ENCODE assay signal across 8 cellular contexts in the genomic region with DNA sequence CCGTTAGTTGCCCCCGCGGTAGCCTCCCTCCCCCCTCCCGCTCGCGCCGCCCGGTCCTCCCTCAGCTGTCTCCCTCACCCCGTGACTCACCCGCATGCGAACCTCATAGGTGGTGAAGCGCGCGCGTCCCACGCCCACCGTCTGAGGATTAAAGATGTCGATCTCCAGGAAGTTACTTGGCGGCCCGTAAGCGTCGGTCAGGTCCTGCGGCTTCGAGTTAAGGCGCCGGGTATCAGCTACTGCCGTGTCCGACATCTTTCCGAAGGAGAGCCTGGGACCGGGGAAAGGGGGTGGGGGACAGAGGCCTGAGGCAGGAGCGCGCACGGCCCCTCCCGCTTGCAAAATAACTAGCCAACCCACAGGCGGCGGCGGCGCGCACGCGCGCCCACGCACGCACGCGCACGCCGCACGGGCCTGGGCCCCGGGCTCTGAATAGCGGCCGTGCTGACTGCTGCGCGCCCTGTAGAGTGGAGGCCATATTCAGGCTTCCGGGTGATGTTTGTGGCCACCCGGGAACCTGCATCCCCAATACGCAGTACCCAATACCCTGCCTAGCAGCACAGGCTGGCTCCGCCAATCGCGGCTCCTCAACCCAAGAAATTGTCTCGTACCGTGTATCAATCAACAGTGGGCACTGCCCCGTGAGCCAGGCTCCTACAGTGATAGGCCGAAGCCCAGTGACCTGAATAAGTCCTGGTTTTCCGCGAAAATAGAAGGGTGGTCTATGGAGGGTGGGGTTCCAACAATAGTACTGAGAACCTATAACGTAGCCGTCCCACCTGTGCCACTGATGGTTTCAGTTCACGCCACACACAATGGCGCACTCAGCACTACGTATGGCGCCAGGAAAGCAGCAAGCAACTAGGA. TPM values are rescaled to one million over a fixed set of nuclear protein-coding genes. Genes with fewer than 3 reads are reported as not detected.
DNase-seq lines count a peak whose midpoint lies in the region; ATAC-seq and TF ChIP-seq lines count a peak whose summit lies in the region.

A gene (minus strand): TSS at position 283 of the 867 bp plus-strand sequence. CDS start 28 bp downstream, at position 255.

- peak; percentile 94 for ATAC-seq in GM21737 (IDR thresholded peaks at IDR 0.05; ENCODE audit: unreplicated experiment)

- peaks cover 42% of the 10 kb centered on the region for H3K27me3 Mint-ChIP-seq in activated T-cell treated with anti-CD3 and anti-CD28 coated beads, Interleukin-2, amount 50 U/mL, for 24 hours

- no peaks in the 10 kb centered on the region for H3K9me3 ChIP-seq in mucosa of stomach (ENCODE audit: control insufficient read depth, low read length)

- DNase-seq in DMS79 (lab: John Stamatoyannopoulos, UW) (peak; percentile 93), KG1 (lab: John Stamatoyannopoulos, UW) (peak; percentile 59), erythroblast (lab: John Stamatoyannopoulos, UW) (peak; percentile 93 to 96)
- peak; percentile 88 for DNase-seq in activated T-cell treated with anti-CD3 and anti-CD28 coated beads, Interleukin-2, amount 50 U/mL, for 24 hours
- DNase-seq in stimulated activated CD8-positive, alpha-beta memory T cell treated with anti-CD3 and anti-CD28 coated beads, Interleukin-4, amount 100 ng/mL, for 48 hours: peak; percentile 86

- H3K36me3 ChIP-seq in mucosa of stomach (ENCODE audit: control insufficient read depth, insufficient read depth, low read length): no peaks in the 10 kb centered on the region

- peak; percentile 73 for TF ChIP-seq POLR2A in erythroblast (IDR thresholded peaks at IDR 0.05; ENCODE audit: low read length)

- H3K27ac Mint-ChIP-seq in activated T-cell treated with anti-CD3 and anti-CD28 coated beads, Interleukin-2, amount 50 U/mL, for 24 hours: peak within 1 kb of the TSS; percentile 97

- peak within 1 kb of the TSS; percentile 75 for H3K9ac ChIP-seq in mucosa of stomach (ENCODE audit: low read length)

- H3K4me1 Mint-ChIP-seq in activated T-cell treated with anti-CD3 and anti-CD28 coated beads, Interleukin-2, amount 50 U/mL, for 24 hours (ENCODE audit: low read depth): peaks cover 18% of the 10 kb centered on the region

- peaks cover 26% of the 10 kb centered on the region for H3K36me3 Mint-ChIP-seq in activated T-cell treated with anti-CD3 and anti-CD28 coated beads, Interleukin-2, amount 50 U/mL, for 24 hours (ENCODE audit: low read depth)

- peaks cover 3% of the 10 kb centered on the region for H3K4me1 ChIP-seq in mucosa of stomach (ENCODE audit: control insufficient read depth, insufficient read depth, low read length)

- peak within 1 kb of the TSS; percentile 85 for H3K4me3 Mint-ChIP-seq in activated T-cell treated with anti-CD3 and anti-CD28 coated beads, Interleukin-2, amount 50 U/mL, for 24 hours

- H3K4me3 ChIP-seq in mucosa of stomach (ENCODE audit: low read length): peak within 1 kb of the TSS; percentile 47

- no peaks in the 10 kb centered on the region for H3K9me3 Mint-ChIP-seq in activated T-cell treated with anti-CD3 and anti-CD28 coated beads, Interleukin-2, amount 50 U/mL, for 24 hours

- H3K27me3 ChIP-seq in mucosa of stomach (ENCODE audit: control insufficient read depth, insufficient read depth, low read length): no peaks in the 10 kb centered on the region

TF ChIP-seq in PFSK-1, 5 proteins besides CTCF, POLR2A, EP300 and RAD21:
- TF ChIP-seq, protein P1, sequence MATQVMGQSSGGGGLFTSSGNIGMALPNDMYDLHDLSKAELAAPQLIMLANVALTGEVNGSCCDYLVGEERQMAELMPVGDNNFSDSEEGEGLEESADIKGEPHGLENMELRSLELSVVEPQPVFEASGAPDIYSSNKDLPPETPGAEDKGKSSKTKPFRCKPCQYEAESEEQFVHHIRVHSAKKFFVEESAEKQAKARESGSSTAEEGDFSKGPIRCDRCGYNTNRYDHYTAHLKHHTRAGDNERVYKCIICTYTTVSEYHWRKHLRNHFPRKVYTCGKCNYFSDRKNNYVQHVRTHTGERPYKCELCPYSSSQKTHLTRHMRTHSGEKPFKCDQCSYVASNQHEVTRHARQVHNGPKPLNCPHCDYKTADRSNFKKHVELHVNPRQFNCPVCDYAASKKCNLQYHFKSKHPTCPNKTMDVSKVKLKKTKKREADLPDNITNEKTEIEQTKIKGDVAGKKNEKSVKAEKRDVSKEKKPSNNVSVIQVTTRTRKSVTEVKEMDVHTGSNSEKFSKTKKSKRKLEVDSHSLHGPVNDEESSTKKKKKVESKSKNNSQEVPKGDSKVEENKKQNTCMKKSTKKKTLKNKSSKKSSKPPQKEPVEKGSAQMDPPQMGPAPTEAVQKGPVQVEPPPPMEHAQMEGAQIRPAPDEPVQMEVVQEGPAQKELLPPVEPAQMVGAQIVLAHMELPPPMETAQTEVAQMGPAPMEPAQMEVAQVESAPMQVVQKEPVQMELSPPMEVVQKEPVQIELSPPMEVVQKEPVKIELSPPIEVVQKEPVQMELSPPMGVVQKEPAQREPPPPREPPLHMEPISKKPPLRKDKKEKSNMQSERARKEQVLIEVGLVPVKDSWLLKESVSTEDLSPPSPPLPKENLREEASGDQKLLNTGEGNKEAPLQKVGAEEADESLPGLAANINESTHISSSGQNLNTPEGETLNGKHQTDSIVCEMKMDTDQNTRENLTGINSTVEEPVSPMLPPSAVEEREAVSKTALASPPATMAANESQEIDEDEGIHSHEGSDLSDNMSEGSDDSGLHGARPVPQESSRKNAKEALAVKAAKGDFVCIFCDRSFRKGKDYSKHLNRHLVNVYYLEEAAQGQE (IDR thresholded peaks at IDR 0.05; ENCODE audit: insufficient read depth in 1 of 2, low read depth in 2 of 2, low read length in 2 of 2): 0 out of 4 replicates have a peak, but pooled peaks of 1 of the 2 experiments have one; percentile 17
- peak; percentile 58; the same call in 1 of the 2 replicates for TF ChIP-seq TAF1 (IDR thresholded peaks at IDR 0.05; ENCODE audit: borderline replicate concordance, insufficient read depth, low read length)
- peak; percentile 60 for TF ChIP-seq POLR2AphosphoS5 (IDR thresholded peaks at IDR 0.05; ENCODE audit: low read depth, low read length)
- peak; percentile 81 for TF ChIP-seq FOXP2 (optimal IDR thresholded peaks at IDR 0.05; ENCODE audit: borderline replicate concordance, extremely low read depth, extremely low read length, insufficient read depth)
- peak; percentile 17; the same call in 1 of the 2 replicates for TF ChIP-seq SIN3A (IDR thresholded peaks at IDR 0.05; ENCODE audit: borderline replicate concordance, insufficient read depth, low read length)

RNA-seq across cellular contexts. Expression of the gene that starts here (rescaled TPM):
- 57.3 TPM for polyA plus RNA-seq in PFSK-1 (2012; ENCODE audit: insufficient read length, low read depth)

Comparison
In these comparisons a context has a peak if more than half of its experiments do, and no peak if none do; other contexts are left out.
1. Peak in every context shown above with its lines: DNase-seq, ATAC-seq and H3K4me3 ChIP-seq.